ENCODE assay signal across 29 cellular contexts in the genomic region with DNA sequence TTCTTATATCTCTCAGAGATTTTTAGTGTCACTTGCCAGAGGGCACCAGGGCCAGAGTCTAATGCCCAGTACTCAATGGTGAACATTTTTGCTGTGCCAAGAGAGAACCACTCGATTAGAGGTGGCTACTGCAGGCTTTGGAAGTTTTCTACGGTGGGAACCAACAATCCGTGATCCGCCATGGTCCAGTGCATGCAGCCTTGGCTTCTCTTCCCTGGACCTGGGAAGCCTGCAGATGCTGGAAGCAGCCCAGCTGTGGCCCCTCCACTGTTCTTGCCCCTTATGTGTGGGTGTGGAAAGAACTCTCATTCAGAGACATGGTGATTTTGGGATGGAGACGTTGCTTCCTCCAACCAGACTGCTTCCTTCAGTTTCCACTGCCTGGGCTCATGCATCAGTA.
"Had no signal": no experiment of that assay in that cellular context is flagged by ENCODE, and none has a peak within 500 bp of the region (broad histone marks: within the 10 kb centered on the region; RNA-seq: fewer than 3 reads in every experiment).

No MANE protein-coding gene starts in this region.

- H3K9me3 Mint-ChIP-seq: natural killer cell, nephron had no signal

- DNase-seq: naive B cell; natural killer cell; occipital lobe; pancreas; psoas muscle; right cardiac atrium; right lobe of liver; spleen; stimulated activated CD4-positive, alpha-beta T cell treated with anti-CD3 and anti-CD28 coated beads, Interleukin-12 subunit alpha, Interleukin-12 subunit beta, amount 100 ng/mL, for 4 hours; stimulated activated CD4-positive, alpha-beta T cell treated with anti-CD3 and anti-CD28 coated beads, Interleukin-1b, Interleukin-23, amount 100 ng/mL, for 48 hours; stimulated activated CD4-positive, alpha-beta T cell treated with anti-CD3 and anti-CD28 coated beads, Interleukin-4, amount 100 ng/mL, for 1 hour; stimulated activated CD4-positive, alpha-beta T cell treated with anti-CD3 and anti-CD28 coated beads, Interleukin-4, amount 100 ng/mL, for 4 hours; stimulated activated CD8-positive, alpha-beta memory T cell treated with anti-CD3 and anti-CD28 coated beads, Interleukin-4, amount 100 ng/mL, for 48 hours; stimulated activated naive CD4-positive, alpha-beta T cell; stimulated activated naive CD8-positive, alpha-beta T cell treated with anti-CD3 and anti-CD28 coated beads, Interleukin-15, amount 100 ng/mL, for 72 hours; stimulated activated naive CD8-positive, alpha-beta T cell treated with anti-CD3 and anti-CD28 coated beads, Interleukin-15, Interleukin-2, amounts not matched to agents 100 U/mL and 50 U/mL, for 24 hours; substantia nigra; testis; trophoblast cell; upper lobe of left lung had no signal

- H3K27me3 ChIP-seq: neural progenitor cell, pancreas, right lobe of liver, spleen, suprapubic skin, testis, tibial nerve, upper lobe of left lung, vagina had no signal

- ATAC-seq: natural killer cell; pancreas; psoas muscle; right cardiac atrium; right lobe of liver; stimulated activated memory B cell treated with anti-CD40 and anti-IgM and Interleukin-4, amounts not matched to agents 10 μg/mL and 1 μg/mL and 100 μg/mL, for 72 hours; stimulated activated naive CD8-positive, alpha-beta T cell treated with anti-CD3 and anti-CD28 coated beads, Interleukin-15, amount 100 ng/mL, for 72 hours; stimulated activated naive CD8-positive, alpha-beta T cell treated with anti-CD3 and anti-CD28 coated beads, Interleukin-15, Interleukin-2, amounts not matched to agents 100 U/mL and 50 U/mL, for 24 hours had no signal

- H3K4me3 Mint-ChIP-seq: naive B cell; natural killer cell; nephron; neural progenitor cell; stimulated activated memory B cell treated with anti-CD40 and anti-IgM and Interleukin-4, amounts not matched to agents 10 μg/mL and 1 μg/mL and 100 μg/mL, for 72 hours; stimulated activated naive CD8-positive, alpha-beta T cell treated with anti-CD3 and anti-CD28 coated beads, Interleukin-15, amount 100 ng/mL, for 72 hours had no signal

- H3K4me1 Mint-ChIP-seq: natural killer cell; neural progenitor cell; stimulated activated memory B cell treated with anti-CD40 and anti-IgM and Interleukin-4, amounts not matched to agents 10 μg/mL and 1 μg/mL and 100 μg/mL, for 72 hours had no signal

- H3K36me3 Mint-ChIP-seq: naive B cell; natural killer cell; neural progenitor cell; stimulated activated memory B cell treated with anti-CD40 and anti-IgM and Interleukin-4, amounts not matched to agents 10 μg/mL and 1 μg/mL and 100 μg/mL, for 72 hours had no signal

- H3K27ac Mint-ChIP-seq: naive B cell; natural killer cell; nephron; neural progenitor cell; progenitor cell of endocrine pancreas; stimulated activated memory B cell treated with anti-CD40 and anti-IgM and Interleukin-4, amounts not matched to agents 10 μg/mL and 1 μg/mL and 100 μg/mL, for 72 hours; stimulated activated naive CD8-positive, alpha-beta T cell treated with anti-CD3 and anti-CD28 coated beads, Interleukin-15, amount 100 ng/mL, for 72 hours had no signal

- H3K9me3 ChIP-seq: pancreas, psoas muscle, right lobe of liver, suprapubic skin, testis, tibial nerve, upper lobe of left lung, vagina had no signal

- H3K27ac ChIP-seq: neural progenitor cell, pancreas, psoas muscle, right lobe of liver, skin epidermis, spleen, suprapubic skin, testis, tibial nerve, upper lobe of left lung, vagina had no signal

- H3K4me3 ChIP-seq: neural progenitor cell, pancreas, psoas muscle, right lobe of liver, skin epidermis, smooth muscle cell, spleen, suprapubic skin, testis, tibial nerve, upper lobe of left lung, vagina had no signal

- H3K36me3 ChIP-seq: neural progenitor cell, pancreas, right lobe of liver, spleen, suprapubic skin, tibial nerve, upper lobe of left lung, vagina had no signal

- H2AFZ ChIP-seq: neural progenitor cell had no signal

- H3K4me2 ChIP-seq: neural progenitor cell had no signal

- H3K4me1 ChIP-seq: neural progenitor cell, pancreas, psoas muscle, right lobe of liver, spleen, testis, tibial nerve, upper lobe of left lung had no signal

- H3K27me3 Mint-ChIP-seq: naive B cell; progenitor cell of endocrine pancreas; stimulated activated memory B cell treated with anti-CD40 and anti-IgM and Interleukin-4, amounts not matched to agents 10 μg/mL and 1 μg/mL and 100 μg/mL, for 72 hours had no signal
